In the genomic region with DNA sequence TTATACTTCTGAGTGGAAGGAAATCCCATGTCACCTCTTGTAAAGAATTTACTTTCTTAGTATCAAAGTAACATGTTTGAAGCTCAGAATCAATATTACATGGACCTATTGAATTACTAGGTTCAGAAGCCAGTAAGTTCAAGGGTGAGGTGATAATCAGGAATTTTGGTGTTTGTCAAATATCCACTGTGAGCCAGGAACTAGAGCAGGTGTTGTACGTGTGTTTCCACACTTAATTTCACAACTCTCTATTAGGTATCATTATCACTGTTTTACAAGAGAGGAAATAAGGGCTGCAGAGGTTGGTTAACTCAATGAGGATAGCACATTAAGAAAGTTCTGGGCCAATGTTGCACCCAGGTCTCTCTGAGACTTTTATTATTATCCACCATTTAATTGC, we compare ENCODE assay signal across 27 cellular contexts.
"Had no signal": no experiment of that assay in that cellular context is flagged by ENCODE, and none has a peak within 500 bp of the region (broad histone marks: within the 10 kb centered on the region; RNA-seq: fewer than 3 reads in every experiment).

No MANE protein-coding gene starts in this region.

- H3K36me3 ChIP-seq: ascending aorta, brain microvascular endothelial cell, heart left ventricle had no signal

- H3K36me3 Mint-ChIP-seq: activated CD4-positive, alpha-beta memory T cell treated with anti-CD3 and anti-CD28 coated beads for 36 hours; activated CD8-positive, alpha-beta memory T cell treated with anti-CD3 and anti-CD28 coated beads, Interleukin-2, amount 10 ng/mL, durations not matched to agents 7 days and 5 days; activated naive CD4-positive, alpha-beta T cell treated with anti-CD3 and anti-CD28 coated beads, Interleukin-2, amount 50 U/mL, for 24 hours; activated naive CD8-positive, alpha-beta T cell treated with anti-CD3 and anti-CD28 coated beads, Interleukin-2, amount 10 ng/mL, durations not matched to agents 7 days and 5 days had no signal

- H3K9me3 Mint-ChIP-seq: activated CD4-positive, alpha-beta memory T cell treated with anti-CD3 and anti-CD28 coated beads for 36 hours; activated CD4-positive, alpha-beta T cell treated with anti-CD3 and anti-CD28 coated beads, Interleukin-2, amount 10 ng/mL, durations not matched to agents 24 days and 14 days; activated naive CD4-positive, alpha-beta T cell treated with anti-CD3 and anti-CD28 coated beads for 36 hours; activated naive CD4-positive, alpha-beta T cell treated with anti-CD3 and anti-CD28 coated beads, Interleukin-2, amount 50 U/mL, for 24 hours; activated naive CD8-positive, alpha-beta T cell treated with anti-CD3 and anti-CD28 coated beads, Interleukin-2, amount 10 ng/mL, durations not matched to agents 7 days and 5 days; activated T-helper 1 cell treated with anti-CD3 and anti-CD28 coated beads, Interleukin-12 subunit alpha, Interleukin-12 subunit beta, Interleukin-2, Interleukin-4 antibody, amounts not matched to agents 30 ng/mL and 10 ng/mL and 1 ng/mL, durations not matched to agents 14 hours and 24 hours and 36 hours; activated T-helper 2 cell treated with anti-CD3 and anti-CD28 coated beads, Interferon-gamma antibody, Interleukin-2, Interleukin-4, amounts not matched to agents 10 μg/mL and 5 μg/mL and 100 μg/mL, durations not matched to agents 14 hours and 24 hours and 36 hours; central memory CD8-positive, alpha-beta T cell had no signal

- H3K9me3 ChIP-seq: ascending aorta, heart left ventricle had no signal

- H3K4me3 ChIP-seq: ascending aorta, heart left ventricle had no signal

- H3K27ac Mint-ChIP-seq: activated CD4-positive, alpha-beta memory T cell treated with anti-CD3 and anti-CD28 coated beads for 36 hours; activated CD4-positive, alpha-beta T cell treated with anti-CD3 and anti-CD28 coated beads for 36 hours; activated CD4-positive, alpha-beta T cell treated with anti-CD3 and anti-CD28 coated beads, Interleukin-2, amount 10 ng/mL, durations not matched to agents 24 days and 14 days; activated CD8-positive, alpha-beta memory T cell treated with anti-CD3 and anti-CD28 coated beads, Interleukin-2, amount 10 ng/mL, durations not matched to agents 7 days and 5 days; activated CD8-positive, alpha-beta T cell treated with anti-CD3 and anti-CD28 coated beads, Interleukin-2, amount 10 ng/mL, durations not matched to agents 7 days and 5 days; activated naive CD4-positive, alpha-beta T cell treated with anti-CD3 and anti-CD28 coated beads for 36 hours; activated naive CD4-positive, alpha-beta T cell treated with anti-CD3 and anti-CD28 coated beads, Interleukin-2, amount 50 U/mL, for 24 hours; activated naive CD8-positive, alpha-beta T cell treated with anti-CD3 and anti-CD28 coated beads, Interleukin-2, amount 10 ng/mL, durations not matched to agents 7 days and 5 days; activated T-helper 1 cell treated with anti-CD3 and anti-CD28 coated beads, Interleukin-12 subunit alpha, Interleukin-12 subunit beta, Interleukin-2, Interleukin-4 antibody, amounts not matched to agents 30 ng/mL and 10 ng/mL and 1 ng/mL, durations not matched to agents 14 hours and 24 hours and 36 hours; activated T-helper 2 cell treated with anti-CD3 and anti-CD28 coated beads, Interferon-gamma antibody, Interleukin-2, Interleukin-4, amounts not matched to agents 10 μg/mL and 5 μg/mL and 100 μg/mL, durations not matched to agents 14 hours and 24 hours and 36 hours had no signal

- DNase-seq: activated CD4-positive, alpha-beta memory T cell treated with anti-CD3 and anti-CD28 coated beads for 36 hours; activated CD4-positive, alpha-beta T cell treated with anti-CD3 and anti-CD28 coated beads for 36 hours; activated CD4-positive, alpha-beta T cell treated with anti-CD3 and anti-CD28 coated beads, Interleukin-2, amount 10 ng/mL, durations not matched to agents 24 days and 14 days; activated CD4-positive, CD25-positive, alpha-beta regulatory T cell; activated CD4-positive, CD25-positive, alpha-beta regulatory T cell treated with anti-CD3 and anti-CD28 coated beads, Interleukin-2, amount 50 U/mL, for 72 hours; activated CD8-positive, alpha-beta memory T cell treated with anti-CD3 and anti-CD28 coated beads, Interleukin-2, amount 10 ng/mL, durations not matched to agents 7 days and 5 days; activated CD8-positive, alpha-beta memory T cell treated with anti-CD3 and anti-CD28 coated beads, Interleukin-2, amount 50 U/mL, for 4 hours; activated CD8-positive, alpha-beta T cell treated with anti-CD3 and anti-CD28 coated beads, Interleukin-2, amount 10 ng/mL, durations not matched to agents 7 days and 5 days; activated effector memory CD4-positive, alpha-beta T cell treated with anti-CD3 and anti-CD28 coated beads, Interleukin-2, amount 50 U/mL, for 16 hours; activated naive CD4-positive, alpha-beta T cell treated with anti-CD3 and anti-CD28 coated beads for 36 hours; activated naive CD8-positive, alpha-beta T cell treated with anti-CD3 and anti-CD28 coated beads, Interleukin-2, amount 10 ng/mL, durations not matched to agents 7 days and 5 days; activated T-cell treated with anti-CD3 and anti-CD28 coated beads, Interleukin-2, amount 50 U/mL, for 1 hour; activated T-cell treated with anti-CD3 and anti-CD28 coated beads, Interleukin-2, amount 50 U/mL, for 48 hours; brain microvascular endothelial cell; cortex of kidney; dermis blood vessel endothelial cell; effector CD4-positive, alpha-beta T cell; foreskin fibroblast; glutamatergic neuron; heart left ventricle; T-helper 2 cell had no signal

- H3K27ac ChIP-seq: brain microvascular endothelial cell, epithelial cell of prostate, heart left ventricle had no signal

- ATAC-seq: activated CD4-positive, alpha-beta T cell treated with anti-CD3 and anti-CD28 coated beads for 36 hours; activated CD8-positive, alpha-beta memory T cell treated with anti-CD3 and anti-CD28 coated beads, Interleukin-2, amount 10 ng/mL, durations not matched to agents 7 days and 5 days; activated CD8-positive, alpha-beta T cell treated with anti-CD3 and anti-CD28 coated beads, Interleukin-2, amount 10 ng/mL, durations not matched to agents 7 days and 5 days; heart left ventricle had no signal

- H3K27me3 ChIP-seq: ascending aorta, brain microvascular endothelial cell, heart left ventricle had no signal
